ENCODE assay signal across 11 cellular contexts in genomic region chr11:96205460-96205809, GRCh38.
A peak's percentile ranks its signal among the peaks of the same experiment; 100 is the strongest.
DNase-seq lines count a peak whose midpoint lies in the region; ATAC-seq lines count a peak whose summit lies in the region.
"Had no signal": no experiment of that assay in that cellular context is flagged by ENCODE, and none has a peak within 500 bp of the region (broad histone marks: within the 10 kb centered on the region; RNA-seq: fewer than 3 reads in every experiment).

No MANE protein-coding gene starts in this region.

- H3K27ac Mint-ChIP-seq in activated naive CD4-positive, alpha-beta T cell treated with anti-CD3 and anti-CD28 coated beads, Interleukin-2, amount 50 U/mL, for 24 hours = peak overlapping the region; percentile 95
- peak overlapping the region; percentile 91 for H3K27ac Mint-ChIP-seq in activated naive CD8-positive, alpha-beta T cell treated with anti-CD3 and anti-CD28 coated beads, Interleukin-2, amount 10 ng/mL, durations not matched to agents 7 days and 5 days
- peak overlapping the region; percentile 92 for H3K27ac Mint-ChIP-seq in stimulated activated effector memory CD8-positive, alpha-beta T cell treated with anti-CD3 and anti-CD28 coated beads, Interleukin-12 subunit alpha, Interleukin-12 subunit beta, amount 100 ng/mL, for 72 hours

- DNase-seq in activated naive CD4-positive, alpha-beta T cell treated with Interleukin-2 at 50 U/mL for 16 hours = no peak
- DNase-seq in NCI-H1694 (lab: John Stamatoyannopoulos, UW) (peak; percentile 56), MV-4-11 (lab: John Stamatoyannopoulos, UW) (no peak), NCI-H1092 treated with DMSO at 0.1 percent for 48 hours (lab: John Stamatoyannopoulos, UW) (no peak), KG1 (lab: John Stamatoyannopoulos, UW) (no peak)
- DNase-seq in activated naive CD8-positive, alpha-beta T cell treated with anti-CD3 and anti-CD28 coated beads, Interleukin-2, amount 10 ng/mL, durations not matched to agents 7 days and 5 days = no peak
- peak in 1 of 2 donors; percentile 67 for DNase-seq in stimulated activated effector memory CD8-positive, alpha-beta T cell treated with anti-CD3 and anti-CD28 coated beads, Interleukin-12 subunit alpha, Interleukin-12 subunit beta, amount 100 ng/mL, for 72 hours (ENCODE audit: low spot score in 2 of 2)
- DNase-seq: AML-193, NCI-H1105 treated with DMSO at 0.1 percent for 48 hours, NCI-H774 had no signal

- H3K4me1 Mint-ChIP-seq in activated naive CD4-positive, alpha-beta T cell treated with anti-CD3 and anti-CD28 coated beads, Interleukin-2, amount 50 U/mL, for 24 hours = peaks cover 91% of the 10 kb centered on the region
- H3K4me1 Mint-ChIP-seq in activated naive CD8-positive, alpha-beta T cell treated with anti-CD3 and anti-CD28 coated beads, Interleukin-2, amount 10 ng/mL, durations not matched to agents 7 days and 5 days = peaks cover 63% of the 10 kb centered on the region
- peaks cover 75% of the 10 kb centered on the region for H3K4me1 Mint-ChIP-seq in stimulated activated effector memory CD8-positive, alpha-beta T cell treated with anti-CD3 and anti-CD28 coated beads, Interleukin-12 subunit alpha, Interleukin-12 subunit beta, amount 100 ng/mL, for 72 hours

- POLR2A ChIA-PET in activated naive CD8-positive, alpha-beta T cell treated with anti-CD3 and anti-CD28 coated beads, Interleukin-2, amount 10 ng/mL, durations not matched to agents 7 days and 5 days (lab: Charles Lee) = interaction anchor here (1.0 to 1.2 kb wide), 3 partner anchors 10 to 135 kb away, joined by 3 to 4 read pairs (median 3); no protein-coding TSS in a partner anchor

- peak; percentile 25 for ATAC-seq in activated naive CD8-positive, alpha-beta T cell treated with anti-CD3 and anti-CD28 coated beads, Interleukin-2, amount 10 ng/mL, durations not matched to agents 7 days and 5 days (ENCODE audit: low read depth)
- ATAC-seq in stimulated activated effector memory CD8-positive, alpha-beta T cell treated with anti-CD3 and anti-CD28 coated beads, Interleukin-12 subunit alpha, Interleukin-12 subunit beta, amount 100 ng/mL, for 72 hours = peak; percentile 87

- H3K36me3 Mint-ChIP-seq in activated naive CD4-positive, alpha-beta T cell treated with anti-CD3 and anti-CD28 coated beads, Interleukin-2, amount 50 U/mL, for 24 hours = peaks cover 22% of the 10 kb centered on the region
- peaks cover 19% of the 10 kb centered on the region for H3K36me3 Mint-ChIP-seq in activated naive CD8-positive, alpha-beta T cell treated with anti-CD3 and anti-CD28 coated beads, Interleukin-2, amount 10 ng/mL, durations not matched to agents 7 days and 5 days
- H3K36me3 Mint-ChIP-seq in stimulated activated effector memory CD8-positive, alpha-beta T cell treated with anti-CD3 and anti-CD28 coated beads, Interleukin-12 subunit alpha, Interleukin-12 subunit beta, amount 100 ng/mL, for 72 hours = no peaks in the 10 kb centered on the region

- no peaks in the 10 kb centered on the region for H3K27me3 Mint-ChIP-seq in activated naive CD4-positive, alpha-beta T cell treated with anti-CD3 and anti-CD28 coated beads, Interleukin-2, amount 50 U/mL, for 24 hours
- no peaks in the 10 kb centered on the region for H3K27me3 Mint-ChIP-seq in activated naive CD8-positive, alpha-beta T cell treated with anti-CD3 and anti-CD28 coated beads, Interleukin-2, amount 10 ng/mL, durations not matched to agents 7 days and 5 days

- peaks cover 4% of the 10 kb centered on the region for H3K9me3 Mint-ChIP-seq in activated naive CD4-positive, alpha-beta T cell treated with anti-CD3 and anti-CD28 coated beads, Interleukin-2, amount 50 U/mL, for 24 hours
- H3K9me3 Mint-ChIP-seq in activated naive CD8-positive, alpha-beta T cell treated with anti-CD3 and anti-CD28 coated beads, Interleukin-2, amount 10 ng/mL, durations not matched to agents 7 days and 5 days = peaks cover 2% of the 10 kb centered on the region
- no peaks in the 10 kb centered on the region for H3K9me3 Mint-ChIP-seq in stimulated activated effector memory CD8-positive, alpha-beta T cell treated with anti-CD3 and anti-CD28 coated beads, Interleukin-12 subunit alpha, Interleukin-12 subunit beta, amount 100 ng/mL, for 72 hours

- H3K4me3 Mint-ChIP-seq in activated naive CD4-positive, alpha-beta T cell treated with anti-CD3 and anti-CD28 coated beads, Interleukin-2, amount 50 U/mL, for 24 hours = no peak overlapping the region
- H3K4me3 Mint-ChIP-seq in activated naive CD8-positive, alpha-beta T cell treated with anti-CD3 and anti-CD28 coated beads, Interleukin-2, amount 10 ng/mL, durations not matched to agents 7 days and 5 days = peak overlapping the region; percentile 71
- peak overlapping the region; percentile 36 for H3K4me3 Mint-ChIP-seq in stimulated activated effector memory CD8-positive, alpha-beta T cell treated with anti-CD3 and anti-CD28 coated beads, Interleukin-12 subunit alpha, Interleukin-12 subunit beta, amount 100 ng/mL, for 72 hours
